ENCODE assay signal across 34 cellular contexts in genomic region chr1:32303358-32303757, GRCh38.
"Had no signal": no experiment of that assay in that cellular context is flagged by ENCODE, and none has a peak within 500 bp of the region (broad histone marks: within the 10 kb centered on the region; RNA-seq: fewer than 3 reads in every experiment).

No MANE protein-coding gene starts in this region.

- H3K9me3 ChIP-seq: adrenal gland, body of pancreas, esophagus muscularis mucosa, gastrocnemius medialis had no signal

- H3K27me3 ChIP-seq: adrenal gland, body of pancreas, dorsolateral prefrontal cortex, esophagus muscularis mucosa, foreskin keratinocyte, gastrocnemius medialis, heart right ventricle had no signal

- ATAC-seq: activated CD8-positive, alpha-beta memory T cell treated with anti-CD3 and anti-CD28 coated beads, Interleukin-2, amount 10 ng/mL, durations not matched to agents 7 days and 5 days; activated CD8-positive, alpha-beta T cell treated with anti-CD3 and anti-CD28 coated beads, Interleukin-2, amount 10 ng/mL, durations not matched to agents 7 days and 5 days; activated naive CD8-positive, alpha-beta T cell treated with anti-CD3 and anti-CD28 coated beads, Interleukin-2, amount 50 U/mL, for 24 hours; body of pancreas; foreskin keratinocyte; gastrocnemius medialis; heart right ventricle; WTC11 had no signal

- H3K4me3 Mint-ChIP-seq: activated CD4-positive, alpha-beta memory T cell treated with anti-CD3 and anti-CD28 coated beads for 36 hours; activated CD8-positive, alpha-beta memory T cell treated with anti-CD3 and anti-CD28 coated beads, Interleukin-2, amount 10 ng/mL, durations not matched to agents 7 days and 5 days; activated CD8-positive, alpha-beta T cell treated with anti-CD3 and anti-CD28 coated beads, Interleukin-2, amount 10 ng/mL, durations not matched to agents 7 days and 5 days; activated naive CD4-positive, alpha-beta T cell treated with anti-CD3 and anti-CD28 coated beads for 36 hours; activated naive CD4-positive, alpha-beta T cell treated with anti-CD3 and anti-CD28 coated beads, Interleukin-2, amount 50 U/mL, for 24 hours; activated naive CD8-positive, alpha-beta T cell treated with anti-CD3 and anti-CD28 coated beads for 36 hours; activated naive CD8-positive, alpha-beta T cell treated with anti-CD3 and anti-CD28 coated beads, Interleukin-2, amount 50 U/mL, for 24 hours; activated T-helper 1 cell treated with anti-CD3 and anti-CD28 coated beads, Interleukin-12 subunit alpha, Interleukin-12 subunit beta, Interleukin-2, Interleukin-4 antibody, amounts not matched to agents 30 ng/mL and 10 ng/mL and 1 ng/mL, durations not matched to agents 14 hours and 24 hours and 36 hours; dendritic cell treated with granulocyte-macrophage colony-stimulating factor and Interleukin-4, amounts not matched to agents 40 ng/mL and 50 ng/mL, for 4 days; WTC11 had no signal

- H3K27ac ChIP-seq: body of pancreas, coronary artery, dorsolateral prefrontal cortex, esophagus muscularis mucosa, foreskin keratinocyte, gastrocnemius medialis, VCaP had no signal

- DNase-seq: activated CD4-positive, alpha-beta memory T cell treated with anti-CD3 and anti-CD28 coated beads for 36 hours; activated CD4-positive, alpha-beta T cell treated with anti-CD3 and anti-CD28 coated beads for 1 hour; activated CD4-positive, alpha-beta T cell treated with anti-CD3 and anti-CD28 coated beads for 4 hours; activated CD4-positive, alpha-beta T cell treated with anti-CD3 and anti-CD28 coated beads, Interleukin-2, amount 50 U/mL, for 1 hour; activated CD8-positive, alpha-beta memory T cell treated with anti-CD3 and anti-CD28 coated beads, Interleukin-2, amount 10 ng/mL, durations not matched to agents 7 days and 5 days; activated CD8-positive, alpha-beta memory T cell treated with anti-CD3 and anti-CD28 coated beads, Interleukin-2, amount 50 U/mL, for 4 hours; activated CD8-positive, alpha-beta T cell treated with anti-CD3 and anti-CD28 coated beads, Interleukin-2, amount 10 ng/mL, durations not matched to agents 7 days and 5 days; activated effector memory CD4-positive, alpha-beta T cell treated with anti-CD3 and anti-CD28 coated beads, Interleukin-2, amount 50 U/mL, for 16 hours; activated naive CD4-positive, alpha-beta T cell treated with anti-CD3 and anti-CD28 coated beads for 36 hours; activated naive CD8-positive, alpha-beta T cell treated with anti-CD3 and anti-CD28 coated beads for 36 hours; activated naive CD8-positive, alpha-beta T cell treated with anti-CD3 and anti-CD28 coated beads, Interleukin-2, amount 50 U/mL, for 24 hours; activated T-cell treated with anti-CD3 and anti-CD28 coated beads, Interleukin-2, amount 50 U/mL, for 1 hour; activated T-cell treated with anti-CD3 and anti-CD28 coated beads, Interleukin-2, amount 50 U/mL, for 48 hours; amygdala; aorta; body of pancreas; central memory CD4-positive, alpha-beta T cell; dorsolateral prefrontal cortex; effector memory CD4-positive, alpha-beta T cell; erythroblast; foreskin keratinocyte; gastrocnemius medialis; heart right ventricle; T-helper 1 cell; T-helper 2 cell had no signal

- H3K27me3 Mint-ChIP-seq: activated CD4-positive, alpha-beta memory T cell treated with anti-CD3 and anti-CD28 coated beads for 36 hours; activated CD8-positive, alpha-beta memory T cell treated with anti-CD3 and anti-CD28 coated beads, Interleukin-2, amount 10 ng/mL, durations not matched to agents 7 days and 5 days; activated naive CD4-positive, alpha-beta T cell treated with anti-CD3 and anti-CD28 coated beads, Interleukin-2, amount 50 U/mL, for 24 hours; activated naive CD8-positive, alpha-beta T cell treated with anti-CD3 and anti-CD28 coated beads for 36 hours; activated naive CD8-positive, alpha-beta T cell treated with anti-CD3 and anti-CD28 coated beads, Interleukin-2, amount 50 U/mL, for 24 hours; dendritic cell treated with granulocyte-macrophage colony-stimulating factor and Interleukin-4, amounts not matched to agents 40 ng/mL and 50 ng/mL, for 4 days had no signal

- H3K27ac Mint-ChIP-seq: activated CD8-positive, alpha-beta memory T cell treated with anti-CD3 and anti-CD28 coated beads, Interleukin-2, amount 10 ng/mL, durations not matched to agents 7 days and 5 days; activated CD8-positive, alpha-beta T cell treated with anti-CD3 and anti-CD28 coated beads, Interleukin-2, amount 10 ng/mL, durations not matched to agents 7 days and 5 days; activated naive CD4-positive, alpha-beta T cell treated with anti-CD3 and anti-CD28 coated beads for 36 hours; activated naive CD8-positive, alpha-beta T cell treated with anti-CD3 and anti-CD28 coated beads for 36 hours; activated naive CD8-positive, alpha-beta T cell treated with anti-CD3 and anti-CD28 coated beads, Interleukin-2, amount 50 U/mL, for 24 hours; activated T-helper 2 cell treated with anti-CD3 and anti-CD28 coated beads, Interferon-gamma antibody, Interleukin-2, Interleukin-4, amounts not matched to agents 10 μg/mL and 5 μg/mL and 100 μg/mL, durations not matched to agents 14 hours and 24 hours and 36 hours; dendritic cell treated with granulocyte-macrophage colony-stimulating factor and Interleukin-4, amounts not matched to agents 40 ng/mL and 50 ng/mL, for 4 days; WTC11 had no signal

- H3K9me3 Mint-ChIP-seq: activated CD4-positive, alpha-beta memory T cell treated with anti-CD3 and anti-CD28 coated beads for 36 hours; activated naive CD4-positive, alpha-beta T cell treated with anti-CD3 and anti-CD28 coated beads for 36 hours; activated naive CD4-positive, alpha-beta T cell treated with anti-CD3 and anti-CD28 coated beads, Interleukin-2, amount 50 U/mL, for 24 hours; activated T-helper 1 cell treated with anti-CD3 and anti-CD28 coated beads, Interleukin-12 subunit alpha, Interleukin-12 subunit beta, Interleukin-2, Interleukin-4 antibody, amounts not matched to agents 30 ng/mL and 10 ng/mL and 1 ng/mL, durations not matched to agents 14 hours and 24 hours and 36 hours; activated T-helper 2 cell treated with anti-CD3 and anti-CD28 coated beads, Interferon-gamma antibody, Interleukin-2, Interleukin-4, amounts not matched to agents 10 μg/mL and 5 μg/mL and 100 μg/mL, durations not matched to agents 14 hours and 24 hours and 36 hours had no signal

- H3K4me1 Mint-ChIP-seq: WTC11 had no signal
